Comparison of ENCODE assay signal across 20 cellular contexts in the genomic region with DNA sequence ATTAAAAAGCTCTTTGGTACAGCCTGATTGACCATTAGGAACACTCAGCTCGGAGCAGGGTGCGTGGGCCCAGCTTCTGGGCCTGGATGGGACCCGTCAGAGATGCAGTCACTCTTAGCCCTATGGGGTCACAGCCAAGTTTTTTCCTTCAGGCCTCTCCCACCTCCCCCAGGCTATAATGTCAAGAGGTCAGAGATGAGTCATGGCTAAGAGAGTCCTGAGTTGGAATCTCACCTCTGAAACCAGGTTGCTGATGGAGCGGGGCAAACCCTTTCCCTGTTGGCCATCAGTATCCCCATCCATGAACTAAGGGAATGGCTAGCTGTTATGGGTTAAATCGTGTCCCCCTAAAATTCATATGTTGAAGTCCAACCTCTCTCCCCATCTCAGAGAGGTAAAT.
DNase-seq lines count a peak whose midpoint lies in the region; ATAC-seq, FAIRE-seq and TF ChIP-seq lines count a peak whose summit lies in the region.
"Had no signal": no experiment of that assay in that cellular context is flagged by ENCODE, and none has a peak within 500 bp of the region (broad histone marks: within the 10 kb centered on the region; RNA-seq: fewer than 3 reads in every experiment).

No MANE protein-coding gene starts in this region.

- no peak for TF ChIP-seq CTCF in H1 (IDR thresholded peaks at IDR 0.05; ENCODE audit: control extremely low read depth in 1 of 3, insufficient read depth in 1 of 3, low read depth in 1 of 3, low read length in 3 of 3)
- no peak for TF ChIP-seq CTCF in tibial artery (IDR thresholded peaks at IDR 0.05)
- no peak for TF ChIP-seq CTCF in prostate gland (IDR thresholded peaks at IDR 0.05)

- no peak overlapping the region for H3K4ac ChIP-seq in H1 (replicated peaks; ENCODE audit: insufficient read length, low read depth, low read length)

- H3K79me2 ChIP-seq in H1 (ENCODE audit: control insufficient read depth in 1 of 2, insufficient read depth in 2 of 2, low read length in 2 of 2), result no peaks in the 10 kb centered on the region

- peak overlapping the region; percentile 50; the same call in 1 of the 2 replicates for H2BK15ac ChIP-seq in H1 (ENCODE audit: low read length)

- TF ChIP-seq POLR2A in H1 (IDR thresholded peaks at IDR 0.05; ENCODE audit: control extremely low read depth in 1 of 2, low read depth in 2 of 2, low read length in 2 of 2) (no peak), prostate gland (IDR thresholded peaks at IDR 0.05) (no peak)

- H3K9ac ChIP-seq in H1 (replicated peaks in 1 of 4; ENCODE audit: extremely low read depth in 1 of 4, low read depth in 3 of 4, low read length in 3 of 4), result no peak overlapping the region
- H3K9ac ChIP-seq: BLaER1 had no signal

- H4K5ac ChIP-seq in H1 (ENCODE audit: insufficient read length, low read depth, low read length), result no peak overlapping the region

- DNase-seq in ELF-1 (ENCODE audit: low read depth, low spot score) (peak; percentile 34), NCI-H69 (lab: John Stamatoyannopoulos, UW) (peak; percentile 4), H1 (ENCODE audit: low read depth in 1 of 2, low spot score in 2 of 2) (no peak), tibial artery (no peak), prostate gland (ENCODE audit: low spot score) (no peak)
- DNase-seq: CD4-positive, CD25-positive, alpha-beta regulatory T cell; CD8-positive, alpha-beta T cell; DMS153; DND-41; GDM1; GOT3; H7; HCEC 1CT had no signal

- no peaks in the 10 kb centered on the region for H3K9me3 ChIP-seq in H1 (ENCODE audit: insufficient read depth in 2 of 2, low read depth in 1 of 2, low read length in 1 of 2)
- H3K9me3 ChIP-seq in tibial artery, result no peaks in the 10 kb centered on the region
- H3K9me3 ChIP-seq in prostate gland, result no peaks in the 10 kb centered on the region
- H3K9me3 ChIP-seq: BLaER1, Caco-2 had no signal

- H3K27me3 ChIP-seq in H1 (replicated peaks in 1 of 4; ENCODE audit: control insufficient read depth in 3 of 4, extremely low read depth in 1 of 4, insufficient read depth in 3 of 4, low read length in 3 of 4) (no peaks in the 10 kb centered on the region; a peak in 2 of 7 replicates), tibial artery (peaks cover 0 to 7% of the 10 kb centered on the region in 2 donors), prostate gland (replicated peaks; ENCODE audit: insufficient read depth) (no peaks in the 10 kb centered on the region)
- H3K27me3 ChIP-seq: BLaER1 had no signal

- H2BK5ac ChIP-seq in H1 (ENCODE audit: low read depth, low read length), result no peak overlapping the region

- intact Hi-C loops in tibial artery (cut with DNase I; ENCODE audit: low total_unique reads), result no loop called here
- intact Hi-C loops in prostate gland (cut with DNase I), result no loop called here

- no peaks in the 10 kb centered on the region for H4K20me1 ChIP-seq in H1 (replicated peaks in 1 of 2; ENCODE audit: control insufficient read depth in 1 of 2, insufficient read depth in 2 of 2, low read length in 2 of 2)
- H4K20me1 ChIP-seq: BLaER1 had no signal

- H3K56ac ChIP-seq in H1 (replicated peaks; ENCODE audit: insufficient read length, low read depth, low read length), result no peak overlapping the region

- H2BK20ac ChIP-seq in H1 (ENCODE audit: low read length), result peak overlapping the region; percentile 97; the same call in 1 of the 2 replicates

- CTCF ChIA-PET in H1 (lab: Charles Lee; ENCODE audit: partially characterized antibody), result interaction anchor here (0.9 to 1.1 kb wide), 4 partner anchors 11 to 167 kb away, joined by 3 to 4 read pairs (median 4); no protein-coding TSS in a partner anchor

- H2BK120ac ChIP-seq in H1 (replicated peaks; ENCODE audit: low read depth, low read length), result no peak overlapping the region

- no peak for TF ChIP-seq EP300 in H1 (IDR thresholded peaks at IDR 0.05; ENCODE audit: borderline replicate concordance in 1 of 2, low read depth in 2 of 2, low read length in 2 of 2)

- H3K79me1 ChIP-seq in H1 (ENCODE audit: low read depth, low read length), result no peaks in the 10 kb centered on the region

- 0 out of 4 replicates have a peak overlapping the region, but pooled peaks of 1 of the 2 experiments have one; percentile 12 for H3K4me2 ChIP-seq in H1 (ENCODE audit: insufficient read depth in 1 of 2, low read depth in 2 of 2, low read length in 2 of 2)
- H3K4me2 ChIP-seq: BLaER1 had no signal

- peak overlapping the region; percentile 69; the same call in 1 of the 2 replicates for H2AK5ac ChIP-seq in H1 (ENCODE audit: low read depth, low read length)

- peaks cover 3 to 24% (median 16%) of the 10 kb centered on the region in 4 experiments for H3K4me1 ChIP-seq in H1 (replicated peaks in 1 of 4; ENCODE audit: control insufficient read depth in 3 of 4, insufficient read depth in 4 of 4, low read length in 3 of 4)
- H3K4me1 ChIP-seq in tibial artery, result no peaks in the 10 kb centered on the region
- H3K4me1 ChIP-seq in prostate gland (replicated peaks), result no peaks in the 10 kb centered on the region
- H3K4me1 ChIP-seq: BLaER1 had no signal

- H4K8ac ChIP-seq in H1 (ENCODE audit: extremely low read depth, insufficient read depth, low read length), result no peak overlapping the region

- POLR2A ChIA-PET in H1 (lab: Charles Lee; ENCODE audit: partially characterized antibody), result interaction anchor here (2.2 kb wide), 1 partner anchor 190 kb away, joined by 6 read pairs; no protein-coding TSS in a partner anchor

- 92% methylated on average over 5 of the region's 5 CpGs; no CpG with 5 or more reads in 1 of the 2 experiments for WGBS in H1 (ENCODE audit: extremely low coverage in 1 of 2, insufficient coverage in 1 of 2, insufficient read length in 1 of 2, insufficient replicate concordance in 2 of 2, low coverage in 1 of 2, low lambda C conversion rate in 2 of 2, missing lambda C conversion rate in 1 of 2), 2 experiments
- WGBS in prostate gland, result 88% methylated on average over 5 of the region's 5 CpGs

- H3K27ac ChIP-seq in H1 (ENCODE audit: low read depth, low read length) (no peak overlapping the region), tibial artery (no peak overlapping the region), prostate gland (no peak overlapping the region)
- H3K27ac ChIP-seq: 22Rv1, BLaER1, C4-2B had no signal

- no peak for FAIRE-seq in H1 (lab: Jason Lieb, UNC)
- FAIRE-seq: A204.1, GM12878 had no signal

- H2BK12ac ChIP-seq in H1 (ENCODE audit: low read depth, low read length), result peak overlapping the region; percentile 97; the same call in 1 of the 2 replicates

- H3K23ac ChIP-seq in H1 (ENCODE audit: insufficient read length), result no peak overlapping the region

- peaks cover 2% of the 10 kb centered on the region; the same call in 1 of the 2 replicates for H3K23me2 ChIP-seq in H1 (ENCODE audit: low read depth, low read length)

- no peak overlapping the region for H3K14ac ChIP-seq in H1 (ENCODE audit: insufficient read length)

- H2AFZ ChIP-seq in H1 (ENCODE audit: low read length), result no peak overlapping the region

- H3K36me3 ChIP-seq in H1 (ENCODE audit: control insufficient read depth in 2 of 4, insufficient read depth in 4 of 4, low read length in 3 of 4) (no peaks in the 10 kb centered on the region), tibial artery (no peaks in the 10 kb centered on the region), prostate gland (no peaks in the 10 kb centered on the region)
- H3K36me3 ChIP-seq: BLaER1 had no signal

- no peak for TF ChIP-seq RAD21 in H1 (IDR thresholded peaks at IDR 0.05 in 1 of 2, conservative IDR thresholded peaks at IDR 0.05 in 1 of 2; ENCODE audit: low read depth in 2 of 2, low read length in 2 of 2)

- no peak overlapping the region for H4K91ac ChIP-seq in H1 (replicated peaks; ENCODE audit: insufficient read length, low read length)

- H3K18ac ChIP-seq in H1 (ENCODE audit: extremely low read depth, low read length), result no peak overlapping the region

- H3K4me3 ChIP-seq in H1 (ENCODE audit: extremely low read depth in 1 of 4, insufficient read depth in 2 of 4, low read depth in 3 of 4, low read length in 4 of 4), result no peak overlapping the region
- H3K4me3 ChIP-seq in tibial artery, result no peak overlapping the region
- H3K4me3 ChIP-seq in prostate gland, result no peak overlapping the region
- H3K4me3 ChIP-seq: BLaER1, GM12878 had no signal

- ATAC-seq in GM21515 (IDR thresholded peaks at IDR 0.05; ENCODE audit: unreplicated experiment), result no peak
- ATAC-seq: CD8-positive, alpha-beta T cell; GM12878 had no signal

TF ChIP-seq in H1, 55 proteins besides CTCF, POLR2A, EP300 and RAD21:
- no peak for TF ChIP-seq TBP (IDR thresholded peaks at IDR 0.05; ENCODE audit: low read depth, low read length)
- no peak for TF ChIP-seq NRF1 (IDR thresholded peaks at IDR 0.05; ENCODE audit: low read depth, low read length)
- no peak for TF ChIP-seq RFX5 (IDR thresholded peaks at IDR 0.05; ENCODE audit: borderline replicate concordance, low read depth, low read length)
- no peak for TF ChIP-seq SAP30 (IDR thresholded peaks at IDR 0.05; ENCODE audit: insufficient read depth, insufficient replicate concordance, low read length)
- TF ChIP-seq SP2 (IDR thresholded peaks at IDR 0.05; ENCODE audit: low read length), result no peak
- TF ChIP-seq SP4 (IDR thresholded peaks at IDR 0.05; ENCODE audit: low read length), result no peak
- no peak for TF ChIP-seq TAF1 (IDR thresholded peaks at IDR 0.05; ENCODE audit: low read depth, low read length)
- TF ChIP-seq CEBPB (IDR thresholded peaks at IDR 0.05; ENCODE audit: low read depth, low read length), result no peak
- no peak for TF ChIP-seq CBX5 (IDR thresholded peaks at IDR 0.05; ENCODE audit: low read depth, low read length)
- no peak for TF ChIP-seq RXRA (IDR thresholded peaks at IDR 0.05; ENCODE audit: insufficient read depth, low read depth, low read length)
- TF ChIP-seq MAFK (IDR thresholded peaks at IDR 0.05; ENCODE audit: low read depth, low read length), result no peak
- TF ChIP-seq KDM4A (IDR thresholded peaks at IDR 0.05; ENCODE audit: low read depth, low read length, severe bottlenecking), result no peak
- no peak for TF ChIP-seq ZNF274 (IDR thresholded peaks at IDR 0.05; ENCODE audit: borderline replicate concordance, extremely low read depth, low read length)
- TF ChIP-seq, protein P1, sequence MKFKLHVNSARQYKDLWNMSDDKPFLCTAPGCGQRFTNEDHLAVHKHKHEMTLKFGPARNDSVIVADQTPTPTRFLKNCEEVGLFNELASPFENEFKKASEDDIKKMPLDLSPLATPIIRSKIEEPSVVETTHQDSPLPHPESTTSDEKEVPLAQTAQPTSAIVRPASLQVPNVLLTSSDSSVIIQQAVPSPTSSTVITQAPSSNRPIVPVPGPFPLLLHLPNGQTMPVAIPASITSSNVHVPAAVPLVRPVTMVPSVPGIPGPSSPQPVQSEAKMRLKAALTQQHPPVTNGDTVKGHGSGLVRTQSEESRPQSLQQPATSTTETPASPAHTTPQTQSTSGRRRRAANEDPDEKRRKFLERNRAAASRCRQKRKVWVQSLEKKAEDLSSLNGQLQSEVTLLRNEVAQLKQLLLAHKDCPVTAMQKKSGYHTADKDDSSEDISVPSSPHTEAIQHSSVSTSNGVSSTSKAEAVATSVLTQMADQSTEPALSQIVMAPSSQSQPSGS (IDR thresholded peaks at IDR 0.05; ENCODE audit: low read length), result no peak
TF ChIP-seq in H1: peak in this region for 0.

Comparison
In these comparisons a context has a peak if more than half of its experiments do, and no peak if none do; other contexts are left out.
1. DNase-seq: peak in ELF-1 (single experiment) and NCI-H69 (single experiment); none in H1 (0 of 2), tibial artery (0 of 2) and prostate gland (single experiment).